ENCODE assay signal across 9 cellular contexts in the genomic region with DNA sequence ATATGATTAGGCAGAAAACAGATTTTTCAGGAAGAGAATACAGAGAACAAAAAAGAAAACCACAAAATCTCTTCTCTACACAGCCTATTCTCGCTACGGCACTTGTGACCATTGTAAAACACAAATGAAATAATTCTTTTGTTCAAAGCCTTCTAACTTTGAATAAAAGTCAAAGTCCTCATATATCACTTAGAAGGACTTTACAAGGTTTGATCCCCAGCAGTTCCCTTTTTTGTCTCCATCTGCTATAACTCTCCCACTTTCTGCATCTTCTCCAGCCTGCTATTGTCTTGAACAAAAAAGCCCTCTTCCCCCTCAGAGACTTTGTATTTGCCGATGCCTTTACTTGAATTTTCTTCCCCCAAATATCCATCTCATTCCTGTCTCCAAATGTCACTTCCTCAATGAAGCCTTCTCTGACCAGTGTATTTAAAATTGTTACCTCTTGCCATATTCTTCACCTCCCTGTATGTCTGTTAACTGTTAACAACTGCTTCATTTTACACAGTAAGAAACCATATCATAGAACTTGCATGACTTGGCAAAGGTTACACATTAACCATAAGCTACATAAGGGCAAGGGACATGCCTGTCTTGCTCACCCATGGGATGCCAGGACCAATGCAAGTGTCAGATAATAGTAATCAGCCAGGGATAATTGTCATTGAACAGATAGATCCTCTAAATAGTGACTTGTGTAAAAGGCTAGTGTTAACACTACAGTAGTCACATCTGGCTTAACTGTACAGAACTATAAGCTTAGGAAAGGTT.
DNase-seq lines count a peak whose midpoint lies in the region; ATAC-seq and TF ChIP-seq lines count a peak whose summit lies in the region.
"Had no signal": no experiment of that assay in that cellular context is flagged by ENCODE, and none has a peak within 500 bp of the region (broad histone marks: within the 10 kb centered on the region; RNA-seq: fewer than 3 reads in every experiment).

No MANE protein-coding gene starts in this region.

- DNase-seq in cerebellar cortex (ENCODE audit: low spot score): peak; percentile 36
- DNase-seq in osteocyte (ENCODE audit: extremely low spot score, unreplicated experiment): no peak
- DNase-seq in ecto neural progenitor cell (ENCODE audit: low spot score): no peak
- no peak for DNase-seq in GF-D8 (lab: John Stamatoyannopoulos, UW)
- DNase-seq: activated CD4-positive, alpha-beta T cell treated with anti-CD3 and anti-CD28 coated beads for 48 hours had no signal

- H3K27ac Mint-ChIP-seq in osteocyte (ENCODE audit: unreplicated experiment): peak overlapping the region; percentile 20

- no peak overlapping the region for H3K4me3 Mint-ChIP-seq in osteocyte (ENCODE audit: unreplicated experiment)

- H3K4me1 Mint-ChIP-seq in osteocyte (ENCODE audit: unreplicated experiment): peaks cover 20% of the 10 kb centered on the region

- TF ChIP-seq CTCF in osteocyte (IDR thresholded peaks at IDR 0.05): no peak

- H3K9me3 Mint-ChIP-seq in osteocyte (ENCODE audit: unreplicated experiment): no peaks in the 10 kb centered on the region

- ATAC-seq in GM18873 (IDR thresholded peaks at IDR 0.05; ENCODE audit: low FRiP score, unreplicated experiment): peak; percentile 81
- peak; percentile 85 for ATAC-seq in HG03135 (IDR thresholded peaks at IDR 0.05; ENCODE audit: unreplicated experiment)
- no peak for ATAC-seq in GM21576 (IDR thresholded peaks at IDR 0.05; ENCODE audit: unreplicated experiment)
- ATAC-seq in GM18867 (IDR thresholded peaks at IDR 0.05; ENCODE audit: unreplicated experiment): no peak

- no peaks in the 10 kb centered on the region for H3K27me3 Mint-ChIP-seq in osteocyte (ENCODE audit: unreplicated experiment)

- H3K36me3 Mint-ChIP-seq in osteocyte (ENCODE audit: unreplicated experiment): peaks cover 25% of the 10 kb centered on the region

Comparison
In these comparisons a context has a peak if more than half of its experiments do, and no peak if none do; other contexts are left out.
1. ATAC-seq: peak in GM18873 (single experiment) and HG03135 (single experiment); none in GM21576 (single experiment) and GM18867 (single experiment).